27 cellular contexts compared by ENCODE assay signal in genomic region chr6:45148278-45148677, GRCh38.
DNase-seq lines count a peak whose midpoint lies in the region; FAIRE-seq and TF ChIP-seq lines count a peak whose summit lies in the region.
"Had no signal": no experiment of that assay in that cellular context is flagged by ENCODE, and none has a peak within 500 bp of the region (broad histone marks: within the 10 kb centered on the region; RNA-seq: fewer than 3 reads in every experiment).

No MANE protein-coding gene starts in this region.

- H3K27ac ChIP-seq in smooth muscle cell (ENCODE audit: low read depth) (peak overlapping the region; percentile 32), spleen (no peak overlapping the region)
- H3K27ac ChIP-seq: BLaER1, epithelial cell of prostate, hepatocyte, uterus had no signal

- in situ Hi-C loops in astrocyte of the spinal cord (cut with HindIII; ENCODE audit: low sequenced_read_pairs) = no loop called here

- DNase-seq in HCEC 1CT = peak; percentile 53
- peak; percentile 9 for DNase-seq in astrocyte of the spinal cord (ENCODE audit: low read depth, low spot score)
- DNase-seq in fibroblast of peridontal ligament (ENCODE audit: extremely low read depth) = peak; percentile 68
- no peak for DNase-seq in smooth muscle cell (lab: John Stamatoyannopoulos, UW; ENCODE audit: unreplicated experiment)
- no peak for DNase-seq in D721Med (ENCODE audit: insufficient read length, low spot score)
- no peak for DNase-seq in activated effector memory CD4-positive, alpha-beta T cell treated with anti-CD3 and anti-CD28 coated beads, Interleukin-2, amount 50 U/mL, for 16 hours
- no peak for DNase-seq in spleen
- DNase-seq: activated CD4-positive, alpha-beta T cell treated with anti-CD3 and anti-CD28 coated beads, Interleukin-2, amount 50 U/mL, for 48 hours; activated CD4-positive, CD25-positive, alpha-beta regulatory T cell treated with anti-CD3 and anti-CD28 coated beads, Interleukin-2, amount 50 U/mL, for 72 hours; activated naive CD4-positive, alpha-beta T cell treated with Interleukin-2 at 50 U/mL for 16 hours; activated T-cell treated with anti-CD3 and anti-CD28 coated beads, Interleukin-2, amount 50 U/mL, for 72 hours; Kasumi-1; left cardiac atrium; NCI-H1436 treated with DMSO at 0.1 percent for 48 hours; NCI-H2107; NCI-H748 treated with DMSO at 0.1 percent for 48 hours; SHP77 treated with DMSO at 0.1 percent for 48 hours; small intestine; stimulated activated CD4-positive, alpha-beta T cell treated with anti-CD3 and anti-CD28 coated beads, Interleukin-1b, Interleukin-23, amount 100 ng/mL, for 48 hours; uterus had no signal

- H3K4me1 ChIP-seq in smooth muscle cell (ENCODE audit: low read depth) = no peaks in the 10 kb centered on the region
- no peaks in the 10 kb centered on the region for H3K4me1 ChIP-seq in spleen
- H3K4me1 ChIP-seq: BLaER1, HAP-1, uterus had no signal

- no peaks in the 10 kb centered on the region for H4K20me1 ChIP-seq in smooth muscle cell (ENCODE audit: low read depth)
- H4K20me1 ChIP-seq: BLaER1 had no signal

- no peaks in the 10 kb centered on the region for H3K27me3 ChIP-seq in smooth muscle cell (ENCODE audit: low read depth)
- no peaks in the 10 kb centered on the region for H3K27me3 ChIP-seq in spleen (replicated peaks in 1 of 7)
- H3K27me3 ChIP-seq: BLaER1, hepatocyte, uterus had no signal

- 73% methylated on average over 1 of the region's 1 CpG for WGBS in smooth muscle cell (ENCODE audit: low lambda C conversion rate)
- WGBS in spleen, 5 donors = 72 to 96% (median 86%) methylated on average over 1 of the region's 1 CpG

- no peak overlapping the region for H3K9ac ChIP-seq in smooth muscle cell (ENCODE audit: low read depth)
- H3K9ac ChIP-seq: BLaER1 had no signal

- H2AFZ ChIP-seq in smooth muscle cell (ENCODE audit: low read depth) = no peak overlapping the region
- H2AFZ ChIP-seq: hepatocyte had no signal

- FAIRE-seq in D721Med (lab: Jason Lieb, UNC) = no peak
- FAIRE-seq: HepG2, RCC 7860, small intestine had no signal

- intact Hi-C loops in spleen (cut with DNase I; ENCODE audit: low total_unique reads) = no loop called here

- H3K9me3 ChIP-seq in smooth muscle cell (replicated peaks; ENCODE audit: low read depth) (peaks cover 8% of the 10 kb centered on the region), spleen (peaks cover 0 to 34% (median 25%) of the 10 kb centered on the region in 8 donors)
- H3K9me3 ChIP-seq: BLaER1 had no signal

- H3K36me3 ChIP-seq in smooth muscle cell (ENCODE audit: low read depth) (no peaks in the 10 kb centered on the region), spleen (no peaks in the 10 kb centered on the region)
- H3K36me3 ChIP-seq: BLaER1, HAP-1, uterus had no signal

- H3F3A ChIP-seq in smooth muscle cell (ENCODE audit: low read depth) = no peaks in the 10 kb centered on the region

- H3K79me2 ChIP-seq in smooth muscle cell (ENCODE audit: low read depth) = no peaks in the 10 kb centered on the region
- H3K79me2 ChIP-seq: hepatocyte had no signal

- peak overlapping the region; percentile 42 for H3K4me2 ChIP-seq in smooth muscle cell
- H3K4me2 ChIP-seq: BLaER1, hepatocyte had no signal

- H3K4me3 ChIP-seq in astrocyte of the spinal cord (ENCODE audit: low read depth, low read length) (no peak overlapping the region), smooth muscle cell (no peak overlapping the region), spleen (no peak overlapping the region)
- H3K4me3 ChIP-seq: BLaER1, HAP-1, hepatocyte, lung, uterus had no signal

- no peak for TF ChIP-seq CTCF in astrocyte of the spinal cord (IDR thresholded peaks at IDR 0.05; ENCODE audit: low read depth, low read length)
- no peak for TF ChIP-seq CTCF in smooth muscle cell (IDR thresholded peaks at IDR 0.05; ENCODE audit: borderline replicate concordance, insufficient read depth, poor library complexity, severe bottlenecking)
- TF ChIP-seq CTCF in D721Med (IDR thresholded peaks at IDR 0.05; ENCODE audit: insufficient read depth, missing control alignments) = no peak
- no peak for TF ChIP-seq CTCF in spleen (IDR thresholded peaks at IDR 0.05 in 8 of 11, conservative IDR thresholded peaks at IDR 0.05 in 3 of 11)

- no peak for TF ChIP-seq POLR2A in spleen (IDR thresholded peaks at IDR 0.05)

Comparison
In these comparisons a context has a peak if more than half of its experiments do, and no peak if none do; other contexts are left out.
1. DNase-seq: peak in HCEC 1CT (single experiment), astrocyte of the spinal cord (single experiment) and fibroblast of peridontal ligament (single experiment); none in smooth muscle cell (single experiment), D721Med (single experiment), activated effector memory CD4-positive, alpha-beta T cell treated with anti-CD3 and anti-CD28 coated beads, Interleukin-2, amount 50 U/mL, for 16 hours (single experiment) and spleen (single experiment).